ENCODE assay signal across 2 cellular contexts in the genomic region with DNA sequence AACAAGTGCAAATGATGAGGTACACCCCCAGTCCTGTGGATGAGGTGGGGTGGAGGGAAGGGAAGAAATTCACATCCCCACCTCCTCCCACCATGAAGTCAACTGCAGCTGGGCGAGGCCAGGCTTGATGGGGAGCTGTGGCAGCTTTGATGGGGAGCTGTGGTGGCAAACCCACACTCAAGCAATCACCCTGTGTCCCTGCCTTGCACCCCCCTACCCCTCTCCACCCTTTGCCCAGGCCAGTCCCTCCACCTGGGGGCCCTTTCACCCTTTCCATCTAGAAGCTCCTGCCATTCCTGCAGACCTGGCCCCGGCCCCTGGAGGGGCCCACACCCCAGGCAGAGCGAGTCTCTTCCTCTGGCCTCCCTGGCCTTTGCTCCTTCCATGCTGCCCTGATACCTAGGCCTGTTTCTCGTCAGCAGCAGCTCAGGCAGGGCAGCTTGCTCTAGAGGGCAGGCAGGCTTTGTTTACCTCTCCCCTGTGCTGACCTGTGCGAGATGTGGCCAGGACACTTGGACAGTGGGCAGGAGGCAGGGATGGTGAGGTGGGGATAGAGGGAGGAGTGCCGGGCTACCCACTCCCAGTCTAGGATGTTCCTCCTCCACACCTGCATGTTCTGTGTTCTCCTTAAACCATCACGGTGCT.
TF ChIP-seq lines count a peak whose summit lies in the region.

No MANE protein-coding gene starts in this region.

TF ChIP-seq in IMR-90, 13 proteins besides CTCF, POLR2A, EP300 and RAD21 (continued from another document):
- TF ChIP-seq, protein P1, sequence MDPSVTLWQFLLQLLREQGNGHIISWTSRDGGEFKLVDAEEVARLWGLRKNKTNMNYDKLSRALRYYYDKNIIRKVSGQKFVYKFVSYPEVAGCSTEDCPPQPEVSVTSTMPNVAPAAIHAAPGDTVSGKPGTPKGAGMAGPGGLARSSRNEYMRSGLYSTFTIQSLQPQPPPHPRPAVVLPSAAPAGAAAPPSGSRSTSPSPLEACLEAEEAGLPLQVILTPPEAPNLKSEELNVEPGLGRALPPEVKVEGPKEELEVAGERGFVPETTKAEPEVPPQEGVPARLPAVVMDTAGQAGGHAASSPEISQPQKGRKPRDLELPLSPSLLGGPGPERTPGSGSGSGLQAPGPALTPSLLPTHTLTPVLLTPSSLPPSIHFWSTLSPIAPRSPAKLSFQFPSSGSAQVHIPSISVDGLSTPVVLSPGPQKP (IDR thresholded peaks at IDR 0.05; ENCODE audit: borderline replicate concordance, low read depth, low read length) = no peak
- TF ChIP-seq FOS (IDR thresholded peaks at IDR 0.05; ENCODE audit: low read depth, low read length) = no peak
- TF ChIP-seq CHD1 (IDR thresholded peaks at IDR 0.05; ENCODE audit: low read depth, low read length) = no peak
- no peak for TF ChIP-seq CEBPB (IDR thresholded peaks at IDR 0.05; ENCODE audit: low read depth, low read length)
- TF ChIP-seq BHLHE40 (IDR thresholded peaks at IDR 0.05; ENCODE audit: low read depth, low read length) = no peak
- no peak for TF ChIP-seq RCOR1 (IDR thresholded peaks at IDR 0.05; ENCODE audit: insufficient replicate concordance, low read length)
- TF ChIP-seq SMC3 (IDR thresholded peaks at IDR 0.05; ENCODE audit: low read depth, low read length) = no peak
TF ChIP-seq in IMR-90: peak in this region for 0.

TF ChIP-seq in neural cell, 6 proteins besides CTCF, POLR2A, EP300 and RAD21 (continued from another document):
- TF ChIP-seq, protein P2, sequence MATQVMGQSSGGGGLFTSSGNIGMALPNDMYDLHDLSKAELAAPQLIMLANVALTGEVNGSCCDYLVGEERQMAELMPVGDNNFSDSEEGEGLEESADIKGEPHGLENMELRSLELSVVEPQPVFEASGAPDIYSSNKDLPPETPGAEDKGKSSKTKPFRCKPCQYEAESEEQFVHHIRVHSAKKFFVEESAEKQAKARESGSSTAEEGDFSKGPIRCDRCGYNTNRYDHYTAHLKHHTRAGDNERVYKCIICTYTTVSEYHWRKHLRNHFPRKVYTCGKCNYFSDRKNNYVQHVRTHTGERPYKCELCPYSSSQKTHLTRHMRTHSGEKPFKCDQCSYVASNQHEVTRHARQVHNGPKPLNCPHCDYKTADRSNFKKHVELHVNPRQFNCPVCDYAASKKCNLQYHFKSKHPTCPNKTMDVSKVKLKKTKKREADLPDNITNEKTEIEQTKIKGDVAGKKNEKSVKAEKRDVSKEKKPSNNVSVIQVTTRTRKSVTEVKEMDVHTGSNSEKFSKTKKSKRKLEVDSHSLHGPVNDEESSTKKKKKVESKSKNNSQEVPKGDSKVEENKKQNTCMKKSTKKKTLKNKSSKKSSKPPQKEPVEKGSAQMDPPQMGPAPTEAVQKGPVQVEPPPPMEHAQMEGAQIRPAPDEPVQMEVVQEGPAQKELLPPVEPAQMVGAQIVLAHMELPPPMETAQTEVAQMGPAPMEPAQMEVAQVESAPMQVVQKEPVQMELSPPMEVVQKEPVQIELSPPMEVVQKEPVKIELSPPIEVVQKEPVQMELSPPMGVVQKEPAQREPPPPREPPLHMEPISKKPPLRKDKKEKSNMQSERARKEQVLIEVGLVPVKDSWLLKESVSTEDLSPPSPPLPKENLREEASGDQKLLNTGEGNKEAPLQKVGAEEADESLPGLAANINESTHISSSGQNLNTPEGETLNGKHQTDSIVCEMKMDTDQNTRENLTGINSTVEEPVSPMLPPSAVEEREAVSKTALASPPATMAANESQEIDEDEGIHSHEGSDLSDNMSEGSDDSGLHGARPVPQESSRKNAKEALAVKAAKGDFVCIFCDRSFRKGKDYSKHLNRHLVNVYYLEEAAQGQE (IDR thresholded peaks at IDR 0.05; ENCODE audit: borderline replicate concordance) = no peak
- TF ChIP-seq MXI1 (conservative IDR thresholded peaks at IDR 0.05; ENCODE audit: poor library complexity, severe bottlenecking) = no peak
